Comparison of ENCODE assay signal across 38 cellular contexts in genomic region chr17:74953129-74953687, GRCh38. TPM values are rescaled to one million over a fixed set of nuclear protein-coding genes. Genes with fewer than 3 reads are reported as not detected.
"Had no signal": no experiment of that assay in that cellular context is flagged by ENCODE, and none has a peak within 500 bp of the region (broad histone marks: within the 10 kb centered on the region; RNA-seq: fewer than 3 reads in every experiment).

No MANE protein-coding gene starts in this region.

- H3K27me3 Mint-ChIP-seq: activated CD4-positive, alpha-beta memory T cell treated with anti-CD3 and anti-CD28 coated beads for 36 hours had no signal

- DNase-seq: activated CD4-positive, alpha-beta memory T cell treated with anti-CD3 and anti-CD28 coated beads for 36 hours; activated CD4-positive, alpha-beta T cell treated with anti-CD3 and anti-CD28 coated beads, Interleukin-2, amount 10 ng/mL, durations not matched to agents 24 days and 14 days; activated CD4-positive, CD25-positive, alpha-beta regulatory T cell treated with anti-CD3 and anti-CD28 coated beads, Interleukin-2, amount 50 U/mL, for 72 hours; activated CD8-positive, alpha-beta memory T cell treated with anti-CD3 and anti-CD28 coated beads, Interleukin-2, amount 50 U/mL, for 4 hours; activated gamma-delta T cell; activated naive CD4-positive, alpha-beta T cell treated with anti-CD3 and anti-CD28 coated beads, Interleukin-2, amount 50 U/mL, for 16 hours; activated T-cell treated with anti-CD3 and anti-CD28 coated beads, Interleukin-2, amount 50 U/mL, for 1 hour; amygdala; caudate nucleus; esophagus squamous epithelium; foreskin melanocyte; heart right ventricle; kidney glomerular epithelial cell; left lung; mesendoderm; ovary; retina; sigmoid colon; stimulated activated CD4-positive, alpha-beta T cell treated with anti-CD3 and anti-CD28 coated beads, Interleukin-1b, Interleukin-23, amount 100 ng/mL, for 48 hours; stimulated activated CD4-positive, alpha-beta T cell treated with anti-CD3 and anti-CD28 coated beads, Interleukin-4, amount 100 ng/mL, for 4 hours; stimulated activated CD8-positive, alpha-beta memory T cell treated with anti-CD3 and anti-CD28 coated beads, Interleukin-4, amount 100 ng/mL, for 48 hours; stimulated activated naive B cell treated with anti-CD40 and anti-IgM and Interleukin-4, amounts not matched to agents 10 μg/mL and 1 μg/mL and 100 μg/mL, for 72 hours; stomach; T-helper 1 cell; tibial artery had no signal

- H3K27ac Mint-ChIP-seq: activated CD4-positive, alpha-beta memory T cell treated with anti-CD3 and anti-CD28 coated beads for 36 hours; activated CD4-positive, alpha-beta T cell treated with anti-CD3 and anti-CD28 coated beads, Interleukin-2, amount 10 ng/mL, durations not matched to agents 24 days and 14 days; activated T-helper 1 cell treated with anti-CD3 and anti-CD28 coated beads, Interleukin-12 subunit alpha, Interleukin-12 subunit beta, Interleukin-2, Interleukin-4 antibody, amounts not matched to agents 30 ng/mL and 10 ng/mL and 1 ng/mL, durations not matched to agents 14 hours and 24 hours and 36 hours; nephron; stimulated activated naive B cell treated with anti-CD40 and anti-IgM and Interleukin-4, amounts not matched to agents 10 μg/mL and 1 μg/mL and 100 μg/mL, for 72 hours; T-helper 2 cell treated with Interferon-gamma antibody and Interleukin-4, amounts not matched to agents 5 μg/mL and 100 μg/mL, for 36 hours had no signal

- H3K9me3 ChIP-seq: esophagus squamous epithelium, heart right ventricle, ovary, prostate gland, sigmoid colon, stomach, tibial artery had no signal

- H3K4me1 ChIP-seq: heart right ventricle, left lung, prostate gland, sigmoid colon, tibial artery had no signal

- H3K27ac ChIP-seq: epithelial cell of prostate, esophagus squamous epithelium, heart right ventricle, left lung, neutrophil, ovary, prostate gland, sigmoid colon, stomach, tibial artery had no signal

- H3K27me3 ChIP-seq: ovary had no signal

- H3K9me3 Mint-ChIP-seq: activated CD4-positive, alpha-beta memory T cell treated with anti-CD3 and anti-CD28 coated beads for 36 hours; activated CD4-positive, alpha-beta T cell treated with anti-CD3 and anti-CD28 coated beads, Interleukin-2, amount 10 ng/mL, durations not matched to agents 24 days and 14 days; activated T-helper 1 cell treated with anti-CD3 and anti-CD28 coated beads, Interleukin-12 subunit alpha, Interleukin-12 subunit beta, Interleukin-2, Interleukin-4 antibody, amounts not matched to agents 30 ng/mL and 10 ng/mL and 1 ng/mL, durations not matched to agents 14 hours and 24 hours and 36 hours; nephron; stimulated activated naive B cell treated with anti-CD40 and anti-IgM and Interleukin-4, amounts not matched to agents 10 μg/mL and 1 μg/mL and 100 μg/mL, for 72 hours; T-helper 2 cell treated with Interferon-gamma antibody and Interleukin-4, amounts not matched to agents 5 μg/mL and 100 μg/mL, for 36 hours had no signal

- H3K4me3 ChIP-seq: esophagus squamous epithelium, heart right ventricle, left lung, lung, ovary, prostate gland, sigmoid colon, smooth muscle cell, stomach, tibial artery had no signal

- H3K36me3 Mint-ChIP-seq: activated CD4-positive, alpha-beta memory T cell treated with anti-CD3 and anti-CD28 coated beads for 36 hours; stimulated activated naive B cell treated with anti-CD40 and anti-IgM and Interleukin-4, amounts not matched to agents 10 μg/mL and 1 μg/mL and 100 μg/mL, for 72 hours had no signal

- H3K36me3 ChIP-seq: esophagus squamous epithelium, neutrophil, ovary, prostate gland, sigmoid colon had no signal

- ATAC-seq: heart right ventricle; left lung; stimulated activated naive B cell treated with anti-CD40 and anti-IgM and Interleukin-4, amounts not matched to agents 10 μg/mL and 1 μg/mL and 100 μg/mL, for 72 hours had no signal

- H3K4me1 Mint-ChIP-seq: activated CD4-positive, alpha-beta T cell treated with anti-CD3 and anti-CD28 coated beads, Interleukin-2, amount 10 ng/mL, durations not matched to agents 24 days and 14 days; nephron; stimulated activated naive B cell treated with anti-CD40 and anti-IgM and Interleukin-4, amounts not matched to agents 10 μg/mL and 1 μg/mL and 100 μg/mL, for 72 hours had no signal

- H3K4me3 Mint-ChIP-seq: activated CD4-positive, alpha-beta memory T cell treated with anti-CD3 and anti-CD28 coated beads for 36 hours; activated CD4-positive, alpha-beta T cell treated with anti-CD3 and anti-CD28 coated beads, Interleukin-2, amount 10 ng/mL, durations not matched to agents 24 days and 14 days; activated T-helper 1 cell treated with anti-CD3 and anti-CD28 coated beads, Interleukin-12 subunit alpha, Interleukin-12 subunit beta, Interleukin-2, Interleukin-4 antibody, amounts not matched to agents 30 ng/mL and 10 ng/mL and 1 ng/mL, durations not matched to agents 14 hours and 24 hours and 36 hours; nephron; stimulated activated naive B cell treated with anti-CD40 and anti-IgM and Interleukin-4, amounts not matched to agents 10 μg/mL and 1 μg/mL and 100 μg/mL, for 72 hours; T-helper 2 cell treated with Interferon-gamma antibody and Interleukin-4, amounts not matched to agents 5 μg/mL and 100 μg/mL, for 36 hours had no signal

RNA-seq across cellular contexts. Expression of gene OTOP3, which starts 17.5 kb away (rescaled TPM):
- total RNA-seq: activated CD4-positive, alpha-beta memory T cell treated with anti-CD3 and anti-CD28 coated beads for 36 hours; activated CD4-positive, alpha-beta T cell treated with anti-CD3 and anti-CD28 coated beads, Interleukin-2, amount 10 ng/mL, durations not matched to agents 24 days and 14 days; activated CD8-positive, alpha-beta memory T cell treated with anti-CD3 and anti-CD28 coated beads for 36 hours; activated T-helper 1 cell treated with anti-CD3 and anti-CD28 coated beads, Interleukin-12 subunit alpha, Interleukin-12 subunit beta, Interleukin-2, Interleukin-4 antibody, amounts not matched to agents 30 ng/mL and 10 ng/mL and 1 ng/mL, durations not matched to agents 14 hours and 24 hours and 36 hours; chondrocyte; glomerular endothelial cell; heart right ventricle; left lung; lung; mononuclear cell; ovary; prostate gland; sigmoid colon; smooth muscle cell; ureter had no signal
- polyA plus RNA-seq: heart right ventricle, lung, ovary, smooth muscle cell had no signal

RNA-seq across cellular contexts. Expression of gene HID1, which starts 19.4 kb away (rescaled TPM):
- total RNA-seq: activated CD4-positive, alpha-beta T cell treated with anti-CD3 and anti-CD28 coated beads, Interleukin-2, amount 10 ng/mL, durations not matched to agents 24 days and 14 days had no signal

RNA-seq across cellular contexts. Expression of gene OTOP2, which starts 29.1 kb away (rescaled TPM):
- total RNA-seq: activated CD4-positive, alpha-beta memory T cell treated with anti-CD3 and anti-CD28 coated beads for 36 hours; activated CD4-positive, alpha-beta T cell treated with anti-CD3 and anti-CD28 coated beads, Interleukin-2, amount 10 ng/mL, durations not matched to agents 24 days and 14 days; activated CD8-positive, alpha-beta memory T cell treated with anti-CD3 and anti-CD28 coated beads for 36 hours; activated T-helper 1 cell treated with anti-CD3 and anti-CD28 coated beads, Interleukin-12 subunit alpha, Interleukin-12 subunit beta, Interleukin-2, Interleukin-4 antibody, amounts not matched to agents 30 ng/mL and 10 ng/mL and 1 ng/mL, durations not matched to agents 14 hours and 24 hours and 36 hours; chondrocyte; glomerular endothelial cell; heart right ventricle; left lung; lung; mononuclear cell; ovary; smooth muscle cell; ureter had no signal
- polyA plus RNA-seq: heart right ventricle, lung, ovary, smooth muscle cell had no signal

RNA-seq across cellular contexts. Expression of gene USH1G, which starts 30.2 kb away (rescaled TPM):
- total RNA-seq: activated CD4-positive, alpha-beta memory T cell treated with anti-CD3 and anti-CD28 coated beads for 36 hours; activated CD4-positive, alpha-beta T cell treated with anti-CD3 and anti-CD28 coated beads, Interleukin-2, amount 10 ng/mL, durations not matched to agents 24 days and 14 days; activated CD8-positive, alpha-beta memory T cell treated with anti-CD3 and anti-CD28 coated beads for 36 hours; activated T-helper 1 cell treated with anti-CD3 and anti-CD28 coated beads, Interleukin-12 subunit alpha, Interleukin-12 subunit beta, Interleukin-2, Interleukin-4 antibody, amounts not matched to agents 30 ng/mL and 10 ng/mL and 1 ng/mL, durations not matched to agents 14 hours and 24 hours and 36 hours; chondrocyte; glomerular endothelial cell; heart right ventricle; left lung; lung; mononuclear cell; sigmoid colon had no signal
- polyA plus RNA-seq: heart right ventricle had no signal
